22 cellular contexts compared by ENCODE assay signal in the genomic region with DNA sequence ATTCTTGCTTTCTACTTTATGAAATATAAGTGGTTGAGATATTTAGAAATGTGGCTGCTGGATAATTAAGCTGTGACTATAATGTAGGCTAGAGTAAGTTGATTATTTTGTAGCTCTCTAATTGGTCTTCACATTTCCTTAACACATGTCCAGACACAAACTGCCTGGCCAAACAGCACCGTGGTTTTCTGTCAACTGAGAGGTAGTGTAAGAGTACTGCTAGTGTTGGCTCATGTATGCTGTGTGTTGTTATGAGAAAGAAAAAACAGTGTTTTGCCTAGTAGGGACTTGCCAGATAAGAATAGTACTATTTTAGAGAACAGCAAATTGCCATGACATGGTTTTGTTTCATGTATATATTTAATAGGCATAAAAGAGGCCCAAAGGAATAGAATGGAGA. TPM values are rescaled to one million over a fixed set of nuclear protein-coding genes. Genes with fewer than 3 reads are reported as not detected.
DNase-seq lines count a peak whose midpoint lies in the region; ATAC-seq, FAIRE-seq and TF ChIP-seq lines count a peak whose summit lies in the region.
"Had no signal": no experiment of that assay in that cellular context is flagged by ENCODE, and none has a peak within 500 bp of the region (broad histone marks: within the 10 kb centered on the region; RNA-seq: fewer than 3 reads in every experiment).

No MANE protein-coding gene starts in this region.

- intact Hi-C loops in GM12878 (cut with micrococcal nuclease; ENCODE audit: unreplicated experiment), result no loop called here

- POLR2A ChIA-PET in GM10248 (lab: Yijun Ruan, JAX) (no interaction called here), GM12878 (lab: Charles Lee) (no interaction called here)

- H3K4me1 ChIP-seq in GM12878 (ENCODE audit: control insufficient read depth, insufficient read depth, low read length), result no peaks in the 10 kb centered on the region
- H3K4me1 ChIP-seq: upper lobe of left lung had no signal

- no peak overlapping the region for H3K27ac ChIP-seq in GM12878 (ENCODE audit: control insufficient read depth, insufficient read depth)
- H3K27ac ChIP-seq: cardiac muscle cell, psoas muscle, upper lobe of left lung had no signal

- 46% methylated on average over 1 of the region's 1 CpG for WGBS in GM12878 (ENCODE audit: insufficient coverage, insufficient replicate concordance, low lambda C conversion rate, missing lambda C conversion rate)

- no peak for FAIRE-seq in GM12878 (lab: Jason Lieb, UNC)
- FAIRE-seq: TTC549 had no signal

- no peaks in the 10 kb centered on the region for H4K20me1 ChIP-seq in GM12878 (ENCODE audit: control insufficient read depth, insufficient read depth)

- no peak overlapping the region for H3K4me3 ChIP-seq in GM12878
- H3K4me3 ChIP-seq: cardiac muscle cell, psoas muscle, skin epidermis, upper lobe of left lung had no signal

- TF ChIP-seq EP300 in GM12878 (IDR thresholded peaks at IDR 0.05; ENCODE audit: borderline replicate concordance in 1 of 2, control insufficient read depth in 1 of 2, low read depth in 2 of 2, low read length in 2 of 2), result no peak

- H3K4me2 ChIP-seq in GM12878 (ENCODE audit: control insufficient read depth, insufficient read depth), result no peak overlapping the region

- H3K9ac ChIP-seq in GM12878 (ENCODE audit: control insufficient read depth, insufficient read depth, low read length), result no peak overlapping the region

- H3K27me3 ChIP-seq in GM12878 (replicated peaks in 1 of 2; ENCODE audit: control insufficient read depth in 2 of 2, insufficient read depth in 2 of 2, low read length in 1 of 2), result no peaks in the 10 kb centered on the region
- H3K27me3 ChIP-seq: cardiac muscle cell, upper lobe of left lung had no signal

- ATAC-seq in HG02610 (IDR thresholded peaks at IDR 0.05; ENCODE audit: unreplicated experiment), result peak; percentile 61
- ATAC-seq in GM12878, result peak; percentile 78
- ATAC-seq: psoas muscle, T-cell had no signal

- RAD21 ChIA-PET in GM12878 (lab: Charles Lee; ENCODE audit: unreplicated experiment), result interaction anchor here (1.5 to 1.8 kb wide), 2 partner anchors 12 to 30 kb away, joined by 3 to 4 read pairs; no protein-coding TSS in a partner anchor

- no peaks in the 10 kb centered on the region for H3K79me2 ChIP-seq in GM12878 (ENCODE audit: control insufficient read depth, insufficient read depth, low read length)

- no TSS peak for BruUV-seq in GM12878 (replicated peaks; lab: Mats Ljungman, UMichigan)

- H2AFZ ChIP-seq in GM12878 (ENCODE audit: control insufficient read depth, low read depth, low read length), result no peak overlapping the region

- TF ChIP-seq RAD21 in GM12878 (IDR thresholded peaks at IDR 0.05; ENCODE audit: insufficient read depth, low read depth, low read length), result no peak

- in situ Hi-C loops in GM12878 (cut with MboI), result no loop called here

- CTCF ChIA-PET in GM10248 (lab: Yijun Ruan, JAX), result interaction anchor here (1.1 to 4.2 kb wide), 3 partner anchors 8 to 65 kb away, joined by 3 to 18 read pairs (median 4); no protein-coding TSS in a partner anchor
- CTCF ChIA-PET in GM12878 (lab: Yijun Ruan, JAX), result interaction anchor here (0.8 kb wide), 1 partner anchor 63 kb away, joined by 3 read pairs; no protein-coding TSS in a partner anchor

- no peak for TF ChIP-seq CTCF in GM10248 (IDR thresholded peaks at IDR 0.05; ENCODE audit: control extremely low read depth, extremely low read depth, low read depth, missing control alignments)
- no peak for TF ChIP-seq CTCF in GM12878 (IDR thresholded peaks at IDR 0.05 in 2 of 3, conservative IDR thresholded peaks at IDR 0.05 in 1 of 3; ENCODE audit: control insufficient read depth in 2 of 3, extremely low read depth in 1 of 3, insufficient read depth in 1 of 3, low read depth in 3 of 3, low read length in 3 of 3)

- no peaks in the 10 kb centered on the region for H3K9me3 ChIP-seq in GM12878 (replicated peaks; ENCODE audit: control insufficient read depth, insufficient read depth, low read length)
- H3K9me3 ChIP-seq: psoas muscle, upper lobe of left lung had no signal

- DNase-seq in GM10248 (ENCODE audit: extremely low spot score) (peak; percentile 16), GM12878 (ENCODE audit: low read depth, low spot score) (peak; percentile 19), iris pigment epithelial cell (ENCODE audit: low read depth) (peak; percentile 26), GDM1 (lab: John Stamatoyannopoulos, UW) (no peak), KG1 (lab: John Stamatoyannopoulos, UW) (no peak), NCI-H1105 treated with DMSO at 0.1 percent for 48 hours (lab: John Stamatoyannopoulos, UW) (no peak), glomerular visceral epithelial cell (ENCODE audit: extremely low spot score) (no peak)
- DNase-seq: activated CD4-positive, alpha-beta T cell treated with anti-CD3 and anti-CD28 coated beads for 1 hour; activated CD8-positive, alpha-beta memory T cell treated with anti-CD3 and anti-CD28 coated beads for 24 hours; activated naive CD8-positive, alpha-beta T cell treated with anti-CD3 and anti-CD28 coated beads, Interleukin-2, amount 10 ng/mL, durations not matched to agents 7 days and 5 days; CD4-positive, alpha-beta T cell; NCI-H1436 treated with DMSO at 0.1 percent for 48 hours; NCI-H82; psoas muscle; SHP77; stimulated activated CD4-positive, alpha-beta T cell treated with anti-CD3 and anti-CD28 coated beads, Interleukin-2, amount 100 ng/mL, for 48 hours; T-cell; upper lobe of left lung had no signal

- TF ChIP-seq POLR2A in GM12878 (IDR thresholded peaks at IDR 0.05; ENCODE audit: low read depth, low read length), result no peak

- peaks cover 0 to 2% of the 10 kb centered on the region in 2 experiments; a peak in 3 of 4 replicates for H3K36me3 ChIP-seq in GM12878 (ENCODE audit: control insufficient read depth in 2 of 2, insufficient read depth in 2 of 2, low read length in 1 of 2)

- SMC1A ChIA-PET in GM12878 (lab: Charles Lee; ENCODE audit: uncharacterized antibody, unreplicated experiment), result interaction anchor here (0.6 kb wide), 1 partner anchor 49 kb away, joined by 4 read pairs; no protein-coding TSS in a partner anchor

TF ChIP-seq in GM12878, 131 proteins besides CTCF, POLR2A, EP300 and RAD21:
- TF ChIP-seq POU2F2 (IDR thresholded peaks at IDR 0.05; ENCODE audit: borderline replicate concordance, low read depth, low read length) (no peak), SPI1 (IDR thresholded peaks at IDR 0.05; ENCODE audit: borderline replicate concordance, insufficient read depth, low read depth, low read length) (no peak), RUNX3 (IDR thresholded peaks at IDR 0.05; ENCODE audit: low read length) (0 out of 2 replicates have a peak, but pooled peaks have one; percentile 21), GATAD2B (conservative IDR thresholded peaks at IDR 0.05; ENCODE audit: low read depth) (no peak), NRF1 (conservative IDR thresholded peaks at IDR 0.05; ENCODE audit: low read depth, low read length) (no peak)

RNA-seq across cellular contexts. Expression of gene TMED5, which starts 37.1 kb away (rescaled TPM):
- total RNA-seq in GM12878 (2013; cell fraction: nucleolus; rRNA removed), result 83.5 and 94.5 TPM in 2 replicates
- 66.8 and 74.4 TPM in 2 replicates for total RNA-seq in GM12878 (2014; rRNA removed)
- 53.0 and 53.6 TPM in 2 replicates for total RNA-seq in GM12878 (2014; rRNA removed; fragmentation: Illumina TruSeq; extraction: Trizol)
- total RNA-seq in GM12878 (2021), result 49.8 and 50.6 TPM in 2 replicates
- 13.9 TPM for polyA plus RNA-seq in GM12878 (2011; ENCODE audit: low read depth)
- polyA plus RNA-seq in GM12878 (2011; rRNA removed), result 67.3 and 113 TPM in 2 replicates
- polyA plus RNA-seq in GM12878 (2011; cell fraction: cytosol; rRNA removed), result 37.2 and 38.5 TPM in 2 replicates
- 28.6 and 33.2 TPM in 2 replicates for polyA plus RNA-seq in GM12878 (2011; cell fraction: nucleus; rRNA removed)
- 42.6 and 44.0 TPM in 2 replicates for polyA plus RNA-seq in GM12878 (2012)
- polyA plus RNA-seq in GM12878 (2014; fragmentation: Illumina TruSeq; extraction: Trizol), result 47.4 and 63.5 TPM in 2 replicates
- polyA plus RNA-seq in GM12878 (2014; fragmentation: Nextera tagmentation; extraction: Ambion mirVana), result 10 to 100 TPM; 18.5 to 19.9 TPM
- 49.2 and 55.0 TPM in 2 replicates for polyA plus RNA-seq in GM12878 (2014; rRNA removed)
- polyA plus RNA-seq in GM12878 (2016; fragmentation: Nextera tagmentation; extraction: Ambion mirVana), result 10 to 100 TPM; 76.9 to 80.6 TPM
- polyA minus RNA-seq in GM12878 (2011; rRNA and poly(A)+ RNA removed), result 39.9 and 55.5 TPM in 2 replicates
- polyA minus RNA-seq in GM12878 (2011; cell fraction: cytosol; rRNA and poly(A)+ RNA removed), result 45.6 and 55.3 TPM in 2 replicates
- 23.9 and 42.3 TPM in 2 replicates for polyA minus RNA-seq in GM12878 (2011; cell fraction: nucleus; rRNA and poly(A)+ RNA removed)

RNA-seq across cellular contexts. Expression of gene CCDC18, which starts 37.4 kb away (rescaled TPM):
- total RNA-seq in GM12878 (2013; cell fraction: nucleolus; rRNA removed), result 39.9 and 48.2 TPM in 2 replicates
- total RNA-seq in GM12878 (2014; rRNA removed), result 15.6 and 17.0 TPM in 2 replicates
- total RNA-seq in GM12878 (2014; rRNA removed; fragmentation: Illumina TruSeq; extraction: Trizol), result 31.9 and 32.9 TPM in 2 replicates
- total RNA-seq in GM12878 (2021), result 19.3 and 19.5 TPM in 2 replicates
- 14.4 TPM for polyA plus RNA-seq in GM12878 (2011; ENCODE audit: low read depth)
- polyA plus RNA-seq in GM12878 (2011; rRNA removed), result 16.6 and 32.7 TPM in 2 replicates
- polyA plus RNA-seq in GM12878 (2011; cell fraction: cytosol; rRNA removed), result 4.3 and 4.8 TPM in 2 replicates
- polyA plus RNA-seq in GM12878 (2011; cell fraction: nucleus; rRNA removed), result 20.5 and 24.2 TPM in 2 replicates
- 13.3 and 13.4 TPM in 2 replicates for polyA plus RNA-seq in GM12878 (2012)
- 21.3 and 29.1 TPM in 2 replicates for polyA plus RNA-seq in GM12878 (2014; fragmentation: Illumina TruSeq; extraction: Trizol)
- 10 to 100 TPM; 17.5 to 19.7 TPM for polyA plus RNA-seq in GM12878 (2014; fragmentation: Nextera tagmentation; extraction: Ambion mirVana)
- 15.2 and 16.2 TPM in 2 replicates for polyA plus RNA-seq in GM12878 (2014; rRNA removed)
- polyA plus RNA-seq in GM12878 (2016; fragmentation: Nextera tagmentation; extraction: Ambion mirVana), result 10 to 100 TPM; 31.6 to 34.9 TPM
- polyA minus RNA-seq in GM12878 (2011; rRNA and poly(A)+ RNA removed), result 9.0 and 10.2 TPM in 2 replicates
- polyA minus RNA-seq in GM12878 (2011; cell fraction: cytosol; rRNA and poly(A)+ RNA removed), result 5.6 and 6.1 TPM in 2 replicates
- 5.9 and 15.2 TPM in 2 replicates for polyA minus RNA-seq in GM12878 (2011; cell fraction: nucleus; rRNA and poly(A)+ RNA removed)

Comparison
In these comparisons a context has a peak if more than half of its experiments do, and no peak if none do; other contexts are left out.
1. DNase-seq: peak in GM10248 (single experiment), GM12878 (single experiment) and iris pigment epithelial cell (single experiment); none in GDM1 (single experiment), KG1 (single experiment), NCI-H1105 treated with DMSO at 0.1 percent for 48 hours (single experiment) and glomerular visceral epithelial cell (single experiment).